ENCODE assay signal across 13 cellular contexts in the genomic region with DNA sequence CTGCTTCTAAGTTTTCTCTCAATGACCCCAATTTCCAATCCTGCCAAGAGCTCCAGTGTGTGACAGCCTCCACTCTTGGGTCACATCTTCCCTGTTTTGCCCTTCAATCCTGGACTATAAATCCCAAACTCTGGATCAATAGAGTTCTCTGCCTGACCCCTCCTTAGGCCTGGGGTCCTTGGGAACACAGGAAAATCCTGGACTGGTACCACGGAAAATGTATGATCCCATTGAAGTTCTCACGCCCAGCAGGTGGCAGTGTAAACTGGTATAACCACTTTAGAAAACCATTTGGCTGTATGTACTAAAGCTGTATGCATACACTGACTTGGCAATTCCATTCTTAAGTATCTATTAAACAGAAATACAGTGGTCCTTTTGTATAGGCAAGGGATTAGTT.
DNase-seq lines count a peak whose midpoint lies in the region; ATAC-seq, FAIRE-seq and TF ChIP-seq lines count a peak whose summit lies in the region.
"Had no signal": no experiment of that assay in that cellular context is flagged by ENCODE, and none has a peak within 500 bp of the region (broad histone marks: within the 10 kb centered on the region; RNA-seq: fewer than 3 reads in every experiment).

No MANE protein-coding gene starts in this region.

- no peak overlapping the region for H3K4me2 ChIP-seq in H9 (ENCODE audit: insufficient read depth, insufficient read length, low read length)

- H2AFZ ChIP-seq in H9 (ENCODE audit: low read length), result no peak overlapping the region

- H2BK120ac ChIP-seq in H9 (ENCODE audit: low read depth, low read length, poor library complexity, severe bottlenecking), result no peak overlapping the region

- H3K14ac ChIP-seq in H9 (ENCODE audit: insufficient read depth, low read length), result no peak overlapping the region

- no peaks in the 10 kb centered on the region for H3K36me3 ChIP-seq in brain microvascular endothelial cell (replicated peaks)
- H3K36me3 ChIP-seq in small intestine (ENCODE audit: control insufficient read depth in 2 of 2, insufficient read depth in 2 of 2, low read length in 2 of 2), result no peaks in the 10 kb centered on the region
- H3K36me3 ChIP-seq: gastroesophageal sphincter, vagina had no signal

- no peak overlapping the region for H2BK15ac ChIP-seq in H9 (ENCODE audit: low read depth, low read length)

- H3K18ac ChIP-seq in H9 (ENCODE audit: insufficient read length, low read depth, low read length), result no peak overlapping the region

- no peak overlapping the region for H3K4ac ChIP-seq in H9 (ENCODE audit: low read depth, low read length)

- no peak overlapping the region for H4K8ac ChIP-seq in H9 (replicated peaks; ENCODE audit: insufficient read length, low read depth, low read length)

- H3K4me3 Mint-ChIP-seq in activated naive CD4-positive, alpha-beta T cell treated with anti-CD3 and anti-CD28 coated beads for 36 hours, result no peak overlapping the region
- H3K4me3 Mint-ChIP-seq in H9 (no peak overlapping the region), T-helper 17 cell (no peak overlapping the region)
- H3K4me3 Mint-ChIP-seq: CD4-positive, alpha-beta memory T cell; T-helper 1 cell treated with Interleukin-12 subunit alpha and Interleukin-12 subunit beta and Interleukin-4 antibody, amounts not matched to agents 30 μg/mL and 1 μg/mL, for 36 hours had no signal

- H3K23me2 ChIP-seq in H9 (ENCODE audit: insufficient read length, low read depth, low read length, poor library complexity, severe bottlenecking), result no peaks in the 10 kb centered on the region

- H3K27ac ChIP-seq in brain microvascular endothelial cell (no peak overlapping the region), small intestine (ENCODE audit: low read depth in 1 of 2, low read length in 1 of 2) (no peak overlapping the region), H9 (ENCODE audit: insufficient read length, low read depth, low read length) (no peak overlapping the region)
- H3K27ac ChIP-seq: gastroesophageal sphincter, vagina had no signal

- H4K91ac ChIP-seq in H9 (ENCODE audit: insufficient read length, low read depth, low read length), result no peak overlapping the region

- no peaks in the 10 kb centered on the region for H3K36me3 Mint-ChIP-seq in activated naive CD4-positive, alpha-beta T cell treated with anti-CD3 and anti-CD28 coated beads for 36 hours (ENCODE audit: low read depth)
- H3K36me3 Mint-ChIP-seq in H9 (ENCODE audit: insufficient read depth in 1 of 3, low read depth in 3 of 3) (peaks cover 3 to 18% (median 6%) of the 10 kb centered on the region in 3 experiments; a peak in 6 of 7 replicates), T-helper 17 cell (ENCODE audit: low read depth) (no peaks in the 10 kb centered on the region)
- H3K36me3 Mint-ChIP-seq: CD4-positive, alpha-beta memory T cell had no signal

- H3K27me3 Mint-ChIP-seq in activated naive CD4-positive, alpha-beta T cell treated with anti-CD3 and anti-CD28 coated beads for 36 hours (ENCODE audit: low read depth), result peaks cover 25% of the 10 kb centered on the region
- H3K27me3 Mint-ChIP-seq in H9 (ENCODE audit: low read depth) (no peaks in the 10 kb centered on the region; the same call in 1 of the 2 replicates), T-helper 17 cell (peaks cover 32% of the 10 kb centered on the region)

- intact Hi-C loops in activated naive CD4-positive, alpha-beta T cell treated with anti-CD3 and anti-CD28 coated beads for 36 hours (cut with micrococcal nuclease), result loop anchor here (1.0 to 10.0 kb wide), 4 partner anchors 42 to 238 kb away; no protein-coding TSS in a partner anchor

- CTCF ChIA-PET in activated naive CD4-positive, alpha-beta T cell treated with anti-CD3 and anti-CD28 coated beads for 36 hours (lab: Charles Lee), result interaction anchor here (0.8 to 2.5 kb wide), 11 partner anchors 11 to 340 kb away, joined by 3 to 36 read pairs (median 4); no protein-coding TSS in a partner anchor

- no peak overlapping the region for H2BK5ac ChIP-seq in H9 (ENCODE audit: insufficient read length, low read length)

- TF ChIP-seq CTCF in brain microvascular endothelial cell (IDR thresholded peaks at IDR 0.05; ENCODE audit: low read depth, low read length, missing control alignments) (peak; percentile 38), H9 (conservative IDR thresholded peaks at IDR 0.05) (no peak; the same call in 2 of the 3 replicates)

- no peak for ATAC-seq in T-helper 17 cell
- ATAC-seq: gastroesophageal sphincter had no signal

- H2BK20ac ChIP-seq in H9 (ENCODE audit: low read depth, low read length, poor library complexity, severe bottlenecking), result no peak overlapping the region

- 64 to 78% (median 66%) methylated on average over 2 of the region's 2 CpGs for WGBS in small intestine, 3 donors
- WGBS in H9 (ENCODE audit: extremely low coverage, insufficient read length, low lambda C conversion rate), result no CpG with 5 or more reads among the region's 2 CpGs

- no peaks in the 10 kb centered on the region for H3K27me3 ChIP-seq in brain microvascular endothelial cell (replicated peaks)
- H3K27me3 ChIP-seq in small intestine (ENCODE audit: control insufficient read depth in 2 of 2, insufficient read depth in 2 of 2, low read length in 2 of 2), result no peaks in the 10 kb centered on the region
- H3K27me3 ChIP-seq in H9 (ENCODE audit: insufficient read depth, low read length), result no peaks in the 10 kb centered on the region
- H3K27me3 ChIP-seq: gastroesophageal sphincter, vagina had no signal

- no peak overlapping the region for H3K56ac ChIP-seq in H9 (ENCODE audit: insufficient read length, low read depth, low read length)

- no peak overlapping the region for H3K4me3 ChIP-seq in brain microvascular endothelial cell (ENCODE audit: low read depth, low read length)
- no peak overlapping the region for H3K4me3 ChIP-seq in small intestine (ENCODE audit: low read depth in 1 of 2, low read length in 2 of 2)
- H3K4me3 ChIP-seq: gastroesophageal sphincter, vagina had no signal

- in situ Hi-C loops in brain microvascular endothelial cell (cut with HindIII; ENCODE audit: low pct_ligation_motif_present, low sequenced_read_pairs), result no loop called here

- H3K27ac Mint-ChIP-seq in activated naive CD4-positive, alpha-beta T cell treated with anti-CD3 and anti-CD28 coated beads for 36 hours, result no peak overlapping the region
- no peak overlapping the region for H3K27ac Mint-ChIP-seq in H9
- H3K27ac Mint-ChIP-seq in T-helper 17 cell, result no peak overlapping the region
- H3K27ac Mint-ChIP-seq: CD4-positive, alpha-beta memory T cell; T-helper 1 cell treated with Interleukin-12 subunit alpha and Interleukin-12 subunit beta and Interleukin-4 antibody, amounts not matched to agents 30 μg/mL and 1 μg/mL, for 36 hours had no signal

- no peak overlapping the region for H3K23ac ChIP-seq in H9 (ENCODE audit: insufficient read length, low read depth, low read length)

- no peaks in the 10 kb centered on the region for H3K9me3 Mint-ChIP-seq in activated naive CD4-positive, alpha-beta T cell treated with anti-CD3 and anti-CD28 coated beads for 36 hours
- H3K9me3 Mint-ChIP-seq in H9, result peaks cover 4 to 14% of the 10 kb centered on the region in 2 experiments; a peak in 4 of 5 replicates
- H3K9me3 Mint-ChIP-seq: T-helper 1 cell treated with Interleukin-12 subunit alpha and Interleukin-12 subunit beta and Interleukin-4 antibody, amounts not matched to agents 30 μg/mL and 1 μg/mL, for 36 hours had no signal

- no peak overlapping the region for H2AK5ac ChIP-seq in H9 (ENCODE audit: insufficient read length, low read length)

- no peak overlapping the region for H3T11ph ChIP-seq in H9 (ENCODE audit: low read length)

- no peaks in the 10 kb centered on the region for H3K79me1 ChIP-seq in H9 (ENCODE audit: insufficient read depth, low read depth, low read length, poor library complexity, severe bottlenecking)

- H3K9ac ChIP-seq in H9 (ENCODE audit: extremely low read depth, insufficient read length, low read length), result no peak overlapping the region

- H3K4me1 Mint-ChIP-seq in activated naive CD4-positive, alpha-beta T cell treated with anti-CD3 and anti-CD28 coated beads for 36 hours (ENCODE audit: low read depth), result no peaks in the 10 kb centered on the region
- H3K4me1 Mint-ChIP-seq in H9 (peaks cover 29 to 33% of the 10 kb centered on the region in 2 experiments), T-helper 17 cell (no peaks in the 10 kb centered on the region)
- H3K4me1 Mint-ChIP-seq: CD4-positive, alpha-beta memory T cell had no signal

- H4K20me1 ChIP-seq in H9 (ENCODE audit: control insufficient read depth, insufficient read depth, insufficient read length), result no peaks in the 10 kb centered on the region

- no peaks in the 10 kb centered on the region for H3K4me1 ChIP-seq in small intestine (ENCODE audit: control insufficient read depth in 2 of 2, insufficient read depth in 1 of 2, low read depth in 1 of 2, low read length in 1 of 2)
- peaks cover 3% of the 10 kb centered on the region; the same call in 1 of the 2 replicates for H3K4me1 ChIP-seq in H9 (ENCODE audit: insufficient read depth, low read length)
- H3K4me1 ChIP-seq: gastroesophageal sphincter, vagina had no signal

- DNase-seq in activated naive CD4-positive, alpha-beta T cell treated with anti-CD3 and anti-CD28 coated beads for 36 hours, result peak; percentile 41
- DNase-seq in activated naive CD4-positive, alpha-beta T cell treated with anti-CD3 and anti-CD28 coated beads, Interleukin-2, amount 50 U/mL, for 16 hours, result no peak
- DNase-seq in NCI-H146 (lab: John Stamatoyannopoulos, UW) (peak; percentile 41), brain microvascular endothelial cell (no peak), small intestine (peak; percentile 7), H9 (no peak), T-helper 17 cell (no peak), cerebellum (ENCODE audit: low spot score) (no peak)
- DNase-seq: amniotic stem cell; CD4-positive, alpha-beta memory T cell had no signal

- no peaks in the 10 kb centered on the region for H3K9me3 ChIP-seq in small intestine (ENCODE audit: control insufficient read depth, low read depth)
- H3K9me3 ChIP-seq in H9 (ENCODE audit: control insufficient read depth, low read depth, low read length), result no peaks in the 10 kb centered on the region
- no peaks in the 10 kb centered on the region for H3K9me3 ChIP-seq in T-helper 17 cell (ENCODE audit: control insufficient read depth, low read length, poor library complexity, severe bottlenecking)
- H3K9me3 ChIP-seq: vagina had no signal

- no peak overlapping the region for H4K5ac ChIP-seq in H9 (ENCODE audit: insufficient read length, low read depth, low read length)

- no peaks in the 10 kb centered on the region for H3K79me2 ChIP-seq in H9 (ENCODE audit: insufficient read depth, low read length)

- no peak overlapping the region for H2BK12ac ChIP-seq in H9 (ENCODE audit: insufficient read length, low read depth, low read length)

- FAIRE-seq in small intestine (lab: Jason Lieb, UNC), result no peak

Comparison
In these comparisons a context has a peak if more than half of its experiments do, and no peak if none do; other contexts are left out.
1. DNase-seq: peak in activated naive CD4-positive, alpha-beta T cell treated with anti-CD3 and anti-CD28 coated beads for 36 hours (single experiment), NCI-H146 (single experiment) and small intestine (single experiment); none in activated naive CD4-positive, alpha-beta T cell treated with anti-CD3 and anti-CD28 coated beads, Interleukin-2, amount 50 U/mL, for 16 hours (single experiment), brain microvascular endothelial cell (single experiment), H9 (single experiment), T-helper 17 cell (0 of 3) and cerebellum (single experiment).